In genomic region chr18:63402246-63403164, GRCh38 we compare ENCODE assay signal across 16 cellular contexts.
"Had no signal": no experiment of that assay in that cellular context is flagged by ENCODE, and none has a peak within 500 bp of the region (broad histone marks: within the 10 kb centered on the region; RNA-seq: fewer than 3 reads in every experiment).

No MANE protein-coding gene starts in this region.

- ATAC-seq: gastrocnemius medialis; lower lobe of right lung; naive thymus-derived CD4-positive, alpha-beta T cell; stimulated activated memory B cell treated with anti-CD40 and anti-IgM and Interleukin-4, amounts not matched to agents 10 μg/mL and 1 μg/mL and 100 μg/mL, for 72 hours had no signal

- H3K9me3 Mint-ChIP-seq: activated B cell treated with CpG ODN at 0.5 μM for 24 hours; naive thymus-derived CD4-positive, alpha-beta T cell; stimulated activated memory B cell treated with anti-CD40 and anti-IgM and Interleukin-4, amounts not matched to agents 10 μg/mL and 1 μg/mL and 100 μg/mL, for 72 hours; T-helper 1 cell treated with Interleukin-12 subunit alpha and Interleukin-12 subunit beta and Interleukin-4 antibody, amounts not matched to agents 30 μg/mL and 1 μg/mL, for 36 hours had no signal

- H3K9ac ChIP-seq: parathyroid adenoma had no signal

- H3K4me3 Mint-ChIP-seq: activated B cell treated with CpG ODN at 0.5 μM for 24 hours; naive thymus-derived CD4-positive, alpha-beta T cell; stimulated activated memory B cell treated with anti-CD40 and anti-IgM and Interleukin-4, amounts not matched to agents 10 μg/mL and 1 μg/mL and 100 μg/mL, for 72 hours; T-helper 1 cell treated with Interleukin-12 subunit alpha and Interleukin-12 subunit beta and Interleukin-4 antibody, amounts not matched to agents 30 μg/mL and 1 μg/mL, for 36 hours had no signal

- H3K27me3 ChIP-seq: gastrocnemius medialis, transverse colon had no signal

- H3K9me3 ChIP-seq: gastrocnemius medialis, lower lobe of right lung, transverse colon had no signal

- H2AFZ ChIP-seq: parathyroid adenoma had no signal

- DNase-seq: activated B cell treated with CpG ODN at 0.5 μM for 24 hours; activated effector memory CD4-positive, alpha-beta T cell treated with anti-CD3 and anti-CD28 coated beads, Interleukin-2, amount 50 U/mL, for 16 hours; central memory CD4-positive, alpha-beta T cell; effector CD4-positive, alpha-beta T cell; gastrocnemius medialis; kidney; lower lobe of right lung; naive thymus-derived CD4-positive, alpha-beta T cell; retina; substantia nigra; transverse colon had no signal

- H3K4me1 ChIP-seq: lower lobe of right lung, parathyroid adenoma had no signal

- H3K27me3 Mint-ChIP-seq: activated B cell treated with CpG ODN at 0.5 μM for 24 hours; naive thymus-derived CD4-positive, alpha-beta T cell; stimulated activated memory B cell treated with anti-CD40 and anti-IgM and Interleukin-4, amounts not matched to agents 10 μg/mL and 1 μg/mL and 100 μg/mL, for 72 hours had no signal

- H3K4me3 ChIP-seq: coronary artery, gastrocnemius medialis, lower lobe of right lung, skin epidermis, transverse colon had no signal

- H3K27ac ChIP-seq: coronary artery, gastrocnemius medialis, lower lobe of right lung, parathyroid adenoma, skin epidermis, transverse colon had no signal

- H3K27ac Mint-ChIP-seq: activated B cell treated with CpG ODN at 0.5 μM for 24 hours; stimulated activated memory B cell treated with anti-CD40 and anti-IgM and Interleukin-4, amounts not matched to agents 10 μg/mL and 1 μg/mL and 100 μg/mL, for 72 hours; T-helper 1 cell treated with Interleukin-12 subunit alpha and Interleukin-12 subunit beta and Interleukin-4 antibody, amounts not matched to agents 30 μg/mL and 1 μg/mL, for 36 hours had no signal
